ENCODE assay signal across 29 cellular contexts in genomic region chr12:83335748-83336147, GRCh38.
"Had no signal": no experiment of that assay in that cellular context is flagged by ENCODE, and none has a peak within 500 bp of the region (broad histone marks: within the 10 kb centered on the region; RNA-seq: fewer than 3 reads in every experiment).

No MANE protein-coding gene starts in this region.

- H3K4me1 Mint-ChIP-seq: naive thymus-derived CD8-positive, alpha-beta T cell; neural crest cell; stimulated activated memory B cell treated with anti-CD40 and anti-IgM and Interleukin-4, amounts not matched to agents 10 μg/mL and 1 μg/mL and 100 μg/mL, for 72 hours; stimulated activated naive CD8-positive, alpha-beta T cell treated with anti-CD3 and anti-CD28 coated beads, Interleukin-15, amount 100 ng/mL, for 72 hours had no signal

- H3K9me3 Mint-ChIP-seq: nephron progenitor cell; neural crest cell; stimulated activated memory B cell treated with anti-CD40 and anti-IgM and Interleukin-4, amounts not matched to agents 10 μg/mL and 1 μg/mL and 100 μg/mL, for 72 hours had no signal

- H3K4me3 Mint-ChIP-seq: naive thymus-derived CD8-positive, alpha-beta T cell; natural killer cell treated with Interleukin-12 subunit alpha and Interleukin-12 subunit beta and Interleukin-15 and Interleukin-18, amount 100 ng/mL, for 72 hours; nephron progenitor cell; neural crest cell; stimulated activated memory B cell treated with anti-CD40 and anti-IgM and Interleukin-4, amounts not matched to agents 10 μg/mL and 1 μg/mL and 100 μg/mL, for 72 hours; stimulated activated naive CD8-positive, alpha-beta T cell treated with anti-CD3 and anti-CD28 coated beads, Interleukin-15, amount 100 ng/mL, for 72 hours had no signal

- H3K36me3 Mint-ChIP-seq: naive thymus-derived CD8-positive, alpha-beta T cell; natural killer cell treated with Interleukin-12 subunit alpha and Interleukin-12 subunit beta and Interleukin-15 and Interleukin-18, amount 100 ng/mL, for 72 hours; stimulated activated memory B cell treated with anti-CD40 and anti-IgM and Interleukin-4, amounts not matched to agents 10 μg/mL and 1 μg/mL and 100 μg/mL, for 72 hours had no signal

- H3K36me3 ChIP-seq: neutrophil, pancreas, prostate gland, right atrium auricular region, right lobe of liver, sigmoid colon, suprapubic skin, thoracic aorta, thyroid gland, tibial nerve, upper lobe of left lung, vagina had no signal

- H3K4me1 ChIP-seq: pancreas, prostate gland, right atrium auricular region, right lobe of liver, sigmoid colon, suprapubic skin, thyroid gland, tibial nerve, upper lobe of left lung, vagina had no signal

- H3K27me3 Mint-ChIP-seq: naive thymus-derived CD8-positive, alpha-beta T cell; natural killer cell treated with Interleukin-12 subunit alpha and Interleukin-12 subunit beta and Interleukin-15 and Interleukin-18, amount 100 ng/mL, for 72 hours; stimulated activated memory B cell treated with anti-CD40 and anti-IgM and Interleukin-4, amounts not matched to agents 10 μg/mL and 1 μg/mL and 100 μg/mL, for 72 hours; stimulated activated naive CD8-positive, alpha-beta T cell treated with anti-CD3 and anti-CD28 coated beads, Interleukin-15, amount 100 ng/mL, for 72 hours had no signal

- H3K27ac ChIP-seq: neutrophil, pancreas, prostate gland, right atrium auricular region, right lobe of liver, sigmoid colon, suprapubic skin, thoracic aorta, thyroid gland, tibial nerve, upper lobe of left lung, vagina had no signal

- DNase-seq: naive thymus-derived CD8-positive, alpha-beta T cell; nephron progenitor cell; nucleus accumbens; pancreas; retina; right lobe of liver; sigmoid colon; small intestine; stimulated activated CD4-positive, alpha-beta T cell treated with anti-CD3 and anti-CD28 coated beads, Interleukin-15, amount 100 ng/mL, for 24 hours; stimulated activated CD4-positive, alpha-beta T cell treated with anti-CD3 and anti-CD28 coated beads, Interleukin-4, amount 100 ng/mL, for 1 hour; stimulated activated CD4-positive, alpha-beta T cell treated with anti-CD3 and anti-CD28 coated beads, Interleukin-4, amount 100 ng/mL, for 4 hours; stimulated activated CD8-positive, alpha-beta memory T cell treated with anti-CD3 and anti-CD28 coated beads, Interleukin-4, amount 100 ng/mL, for 48 hours; stimulated activated naive CD4-positive, alpha-beta T cell; stimulated activated naive CD8-positive, alpha-beta T cell treated with anti-CD3 and anti-CD28 coated beads, Interleukin-15, amount 100 ng/mL, for 72 hours; stimulated activated naive CD8-positive, alpha-beta T cell treated with anti-CD3 and anti-CD28 coated beads, Interleukin-15, Interleukin-2, amounts not matched to agents 100 U/mL and 50 U/mL, for 24 hours; substantia nigra; thyroid gland; trophoblast cell; upper lobe of left lung had no signal

- H3K4me3 ChIP-seq: pancreas, prostate gland, right atrium auricular region, right lobe of liver, sigmoid colon, suprapubic skin, thoracic aorta, thyroid gland, tibial nerve, upper lobe of left lung, vagina had no signal

- H3K27me3 ChIP-seq: neutrophil, pancreas, right atrium auricular region, right lobe of liver, sigmoid colon, suprapubic skin, thyroid gland, tibial nerve, upper lobe of left lung, vagina had no signal

- H3K9me3 ChIP-seq: neutrophil, pancreas, prostate gland, right atrium auricular region, right lobe of liver, sigmoid colon, suprapubic skin, thoracic aorta, thyroid gland, tibial nerve, upper lobe of left lung, vagina had no signal

- H3K27ac Mint-ChIP-seq: naive thymus-derived CD8-positive, alpha-beta T cell; natural killer cell treated with Interleukin-12 subunit alpha and Interleukin-12 subunit beta and Interleukin-15 and Interleukin-18, amount 100 ng/mL, for 72 hours; nephron progenitor cell; stimulated activated memory B cell treated with anti-CD40 and anti-IgM and Interleukin-4, amounts not matched to agents 10 μg/mL and 1 μg/mL and 100 μg/mL, for 72 hours; stimulated activated naive CD8-positive, alpha-beta T cell treated with anti-CD3 and anti-CD28 coated beads, Interleukin-15, amount 100 ng/mL, for 72 hours had no signal
